Comparison of ENCODE assay signal across 1 cellular context in the genomic region with DNA sequence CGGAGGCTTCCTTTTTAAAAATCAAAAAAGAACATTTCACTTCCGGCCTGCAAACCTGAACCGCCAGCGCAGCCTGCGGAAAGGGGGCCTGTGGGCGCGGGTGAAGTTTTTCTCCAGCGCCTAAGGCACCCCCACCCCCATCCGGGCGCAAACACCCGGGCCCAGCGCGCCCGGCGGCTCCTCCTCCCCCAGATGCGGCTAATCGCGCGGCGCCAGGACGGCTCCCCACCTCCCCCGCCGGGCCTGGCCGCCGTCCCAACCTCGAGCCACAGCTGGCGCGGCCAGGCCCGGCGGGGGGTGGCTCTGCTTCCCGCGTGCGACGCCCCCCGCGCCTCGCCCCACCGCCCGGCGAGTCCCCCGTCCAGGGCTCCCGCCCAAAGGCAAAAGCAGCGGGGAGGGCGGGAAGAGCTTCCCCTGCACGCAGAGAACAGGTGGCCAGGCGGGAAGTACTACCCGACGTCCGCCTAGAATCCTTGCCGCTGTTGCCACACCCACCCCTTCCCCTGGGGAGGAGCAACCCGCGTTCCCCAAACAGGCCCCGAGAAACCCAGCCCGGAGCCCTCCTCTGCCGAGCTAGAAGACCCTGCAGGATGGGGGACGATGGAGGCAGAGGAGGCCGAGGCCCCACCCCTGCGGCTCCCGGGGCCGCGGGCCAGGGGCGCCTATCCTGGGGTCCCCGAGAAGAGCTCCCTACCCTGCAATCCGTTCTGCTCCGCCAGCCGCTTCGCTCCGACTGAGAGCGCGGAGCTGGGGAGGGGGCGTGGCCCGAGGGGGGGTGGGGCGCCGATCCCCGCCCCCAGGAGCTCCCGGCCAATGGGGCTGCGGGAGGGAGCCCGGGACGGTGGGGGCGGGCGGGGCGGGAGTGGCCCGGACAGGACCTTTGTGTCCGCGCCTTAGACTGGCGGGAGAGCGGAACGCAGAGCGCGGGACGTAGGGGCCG.
TF ChIP-seq lines count a peak whose summit lies in the region.

A gene (minus strand): TSS at position 735 of the 940 bp plus-strand sequence. CDS start 9,678 bp downstream, outside the sequence.

TF ChIP-seq in K562, 482 proteins besides CTCF, POLR2A, EP300 and RAD21 (continued from another document and continues in another):
- TF ChIP-seq, protein P1, sequence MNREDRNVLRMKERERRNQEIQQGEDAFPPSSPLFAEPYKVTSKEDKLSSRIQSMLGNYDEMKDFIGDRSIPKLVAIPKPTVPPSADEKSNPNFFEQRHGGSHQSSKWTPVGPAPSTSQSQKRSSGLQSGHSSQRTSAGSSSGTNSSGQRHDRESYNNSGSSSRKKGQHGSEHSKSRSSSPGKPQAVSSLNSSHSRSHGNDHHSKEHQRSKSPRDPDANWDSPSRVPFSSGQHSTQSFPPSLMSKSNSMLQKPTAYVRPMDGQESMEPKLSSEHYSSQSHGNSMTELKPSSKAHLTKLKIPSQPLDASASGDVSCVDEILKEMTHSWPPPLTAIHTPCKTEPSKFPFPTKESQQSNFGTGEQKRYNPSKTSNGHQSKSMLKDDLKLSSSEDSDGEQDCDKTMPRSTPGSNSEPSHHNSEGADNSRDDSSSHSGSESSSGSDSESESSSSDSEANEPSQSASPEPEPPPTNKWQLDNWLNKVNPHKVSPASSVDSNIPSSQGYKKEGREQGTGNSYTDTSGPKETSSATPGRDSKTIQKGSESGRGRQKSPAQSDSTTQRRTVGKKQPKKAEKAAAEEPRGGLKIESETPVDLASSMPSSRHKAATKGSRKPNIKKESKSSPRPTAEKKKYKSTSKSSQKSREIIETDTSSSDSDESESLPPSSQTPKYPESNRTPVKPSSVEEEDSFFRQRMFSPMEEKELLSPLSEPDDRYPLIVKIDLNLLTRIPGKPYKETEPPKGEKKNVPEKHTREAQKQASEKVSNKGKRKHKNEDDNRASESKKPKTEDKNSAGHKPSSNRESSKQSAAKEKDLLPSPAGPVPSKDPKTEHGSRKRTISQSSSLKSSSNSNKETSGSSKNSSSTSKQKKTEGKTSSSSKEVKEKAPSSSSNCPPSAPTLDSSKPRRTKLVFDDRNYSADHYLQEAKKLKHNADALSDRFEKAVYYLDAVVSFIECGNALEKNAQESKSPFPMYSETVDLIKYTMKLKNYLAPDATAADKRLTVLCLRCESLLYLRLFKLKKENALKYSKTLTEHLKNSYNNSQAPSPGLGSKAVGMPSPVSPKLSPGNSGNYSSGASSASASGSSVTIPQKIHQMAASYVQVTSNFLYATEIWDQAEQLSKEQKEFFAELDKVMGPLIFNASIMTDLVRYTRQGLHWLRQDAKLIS (CRISPR knock-in tag; IDR thresholded peaks at IDR 0.05), result 0 out of 2 replicates have a peak, but pooled peaks have one; percentile 21
- TF ChIP-seq RFX1 (IDR thresholded peaks at IDR 0.05), result no peak
- TF ChIP-seq ZNF263 (CRISPR knock-in tag; IDR thresholded peaks at IDR 0.05; ENCODE audit: borderline replicate concordance), result 0 out of 2 replicates have a peak, but pooled peaks have one; percentile 38
- no peak for TF ChIP-seq MIER1 (IDR thresholded peaks at IDR 0.05; ENCODE audit: low read depth)
- TF ChIP-seq BMI1 (IDR thresholded peaks at IDR 0.05; ENCODE audit: low read length), result no peak
- TF ChIP-seq SMAD2 (IDR thresholded peaks at IDR 0.05; ENCODE audit: low read depth, low read length), result no peak
- TF ChIP-seq RBM22 (IDR thresholded peaks at IDR 0.05; ENCODE audit: low read depth, low read length, poor library complexity, severe bottlenecking), result no peak
- TF ChIP-seq POLR2AphosphoS5 (IDR thresholded peaks at IDR 0.05; ENCODE audit: control insufficient read depth, insufficient read depth, low read depth, low read length), result peak; percentile 71; the same call in 1 of the 2 replicates
- peak; percentile 75 for TF ChIP-seq TCF3 (CRISPR knock-in tag; IDR thresholded peaks at IDR 0.05)
- TF ChIP-seq PML (IDR thresholded peaks at IDR 0.05; ENCODE audit: low read length), result no peak; the same call in 1 of the 2 replicates
- TF ChIP-seq, protein P2, sequence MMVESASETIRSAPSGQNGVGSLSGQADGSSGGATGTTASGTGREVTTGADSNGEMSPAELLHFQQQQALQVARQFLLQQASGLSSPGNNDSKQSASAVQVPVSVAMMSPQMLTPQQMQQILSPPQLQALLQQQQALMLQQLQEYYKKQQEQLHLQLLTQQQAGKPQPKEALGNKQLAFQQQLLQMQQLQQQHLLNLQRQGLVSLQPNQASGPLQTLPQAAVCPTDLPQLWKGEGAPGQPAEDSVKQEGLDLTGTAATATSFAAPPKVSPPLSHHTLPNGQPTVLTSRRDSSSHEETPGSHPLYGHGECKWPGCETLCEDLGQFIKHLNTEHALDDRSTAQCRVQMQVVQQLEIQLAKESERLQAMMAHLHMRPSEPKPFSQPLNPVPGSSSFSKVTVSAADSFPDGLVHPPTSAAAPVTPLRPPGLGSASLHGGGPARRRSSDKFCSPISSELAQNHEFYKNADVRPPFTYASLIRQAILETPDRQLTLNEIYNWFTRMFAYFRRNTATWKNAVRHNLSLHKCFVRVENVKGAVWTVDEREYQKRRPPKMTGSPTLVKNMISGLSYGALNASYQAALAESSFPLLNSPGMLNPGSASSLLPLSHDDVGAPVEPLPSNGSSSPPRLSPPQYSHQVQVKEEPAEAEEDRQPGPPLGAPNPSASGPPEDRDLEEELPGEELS (CRISPR knock-in tag; IDR thresholded peaks at IDR 0.05; ENCODE audit: borderline replicate concordance), result 0 out of 2 replicates have a peak, but pooled peaks have one; percentile 53
- TF ChIP-seq TEAD4 (IDR thresholded peaks at IDR 0.05; ENCODE audit: low read length), result peak; percentile 55
- TF ChIP-seq TEAD4 (CRISPR knock-in tag; IDR thresholded peaks at IDR 0.05; ENCODE audit: borderline replicate concordance), result no peak
- TF ChIP-seq L3MBTL2 (IDR thresholded peaks at IDR 0.05), result peak; percentile 87
- TF ChIP-seq CEBPB (tag; IDR thresholded peaks at IDR 0.05), result no peak; the same call in 1 of the 2 replicates
- peak; percentile 25; the same call in 1 of the 2 replicates for TF ChIP-seq HDAC2 (IDR thresholded peaks at IDR 0.05)
- no peak for TF ChIP-seq TGIF2 (CRISPR knock-in tag; IDR thresholded peaks at IDR 0.05)
- TF ChIP-seq, protein P3, sequence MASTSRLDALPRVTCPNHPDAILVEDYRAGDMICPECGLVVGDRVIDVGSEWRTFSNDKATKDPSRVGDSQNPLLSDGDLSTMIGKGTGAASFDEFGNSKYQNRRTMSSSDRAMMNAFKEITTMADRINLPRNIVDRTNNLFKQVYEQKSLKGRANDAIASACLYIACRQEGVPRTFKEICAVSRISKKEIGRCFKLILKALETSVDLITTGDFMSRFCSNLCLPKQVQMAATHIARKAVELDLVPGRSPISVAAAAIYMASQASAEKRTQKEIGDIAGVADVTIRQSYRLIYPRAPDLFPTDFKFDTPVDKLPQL (IDR thresholded peaks at IDR 0.05; ENCODE audit: extremely low read depth, insufficient read length), result no peak
- TF ChIP-seq, protein P4, sequence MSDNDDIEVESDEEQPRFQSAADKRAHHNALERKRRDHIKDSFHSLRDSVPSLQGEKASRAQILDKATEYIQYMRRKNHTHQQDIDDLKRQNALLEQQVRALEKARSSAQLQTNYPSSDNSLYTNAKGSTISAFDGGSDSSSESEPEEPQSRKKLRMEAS (CRISPR knock-in tag; IDR thresholded peaks at IDR 0.05), result peak; percentile 81
- TF ChIP-seq MYC (IDR thresholded peaks at IDR 0.05; ENCODE audit: low read depth, low read length), result peak; percentile 74
- TF ChIP-seq MYC (CRISPR knock-in tag; IDR thresholded peaks at IDR 0.05; ENCODE audit: borderline replicate concordance, low read depth), result no peak
- TF ChIP-seq SAFB2 (IDR thresholded peaks at IDR 0.05; ENCODE audit: borderline replicate concordance, low read depth, low read length, severe bottlenecking), result no peak
- TF ChIP-seq, protein P5, sequence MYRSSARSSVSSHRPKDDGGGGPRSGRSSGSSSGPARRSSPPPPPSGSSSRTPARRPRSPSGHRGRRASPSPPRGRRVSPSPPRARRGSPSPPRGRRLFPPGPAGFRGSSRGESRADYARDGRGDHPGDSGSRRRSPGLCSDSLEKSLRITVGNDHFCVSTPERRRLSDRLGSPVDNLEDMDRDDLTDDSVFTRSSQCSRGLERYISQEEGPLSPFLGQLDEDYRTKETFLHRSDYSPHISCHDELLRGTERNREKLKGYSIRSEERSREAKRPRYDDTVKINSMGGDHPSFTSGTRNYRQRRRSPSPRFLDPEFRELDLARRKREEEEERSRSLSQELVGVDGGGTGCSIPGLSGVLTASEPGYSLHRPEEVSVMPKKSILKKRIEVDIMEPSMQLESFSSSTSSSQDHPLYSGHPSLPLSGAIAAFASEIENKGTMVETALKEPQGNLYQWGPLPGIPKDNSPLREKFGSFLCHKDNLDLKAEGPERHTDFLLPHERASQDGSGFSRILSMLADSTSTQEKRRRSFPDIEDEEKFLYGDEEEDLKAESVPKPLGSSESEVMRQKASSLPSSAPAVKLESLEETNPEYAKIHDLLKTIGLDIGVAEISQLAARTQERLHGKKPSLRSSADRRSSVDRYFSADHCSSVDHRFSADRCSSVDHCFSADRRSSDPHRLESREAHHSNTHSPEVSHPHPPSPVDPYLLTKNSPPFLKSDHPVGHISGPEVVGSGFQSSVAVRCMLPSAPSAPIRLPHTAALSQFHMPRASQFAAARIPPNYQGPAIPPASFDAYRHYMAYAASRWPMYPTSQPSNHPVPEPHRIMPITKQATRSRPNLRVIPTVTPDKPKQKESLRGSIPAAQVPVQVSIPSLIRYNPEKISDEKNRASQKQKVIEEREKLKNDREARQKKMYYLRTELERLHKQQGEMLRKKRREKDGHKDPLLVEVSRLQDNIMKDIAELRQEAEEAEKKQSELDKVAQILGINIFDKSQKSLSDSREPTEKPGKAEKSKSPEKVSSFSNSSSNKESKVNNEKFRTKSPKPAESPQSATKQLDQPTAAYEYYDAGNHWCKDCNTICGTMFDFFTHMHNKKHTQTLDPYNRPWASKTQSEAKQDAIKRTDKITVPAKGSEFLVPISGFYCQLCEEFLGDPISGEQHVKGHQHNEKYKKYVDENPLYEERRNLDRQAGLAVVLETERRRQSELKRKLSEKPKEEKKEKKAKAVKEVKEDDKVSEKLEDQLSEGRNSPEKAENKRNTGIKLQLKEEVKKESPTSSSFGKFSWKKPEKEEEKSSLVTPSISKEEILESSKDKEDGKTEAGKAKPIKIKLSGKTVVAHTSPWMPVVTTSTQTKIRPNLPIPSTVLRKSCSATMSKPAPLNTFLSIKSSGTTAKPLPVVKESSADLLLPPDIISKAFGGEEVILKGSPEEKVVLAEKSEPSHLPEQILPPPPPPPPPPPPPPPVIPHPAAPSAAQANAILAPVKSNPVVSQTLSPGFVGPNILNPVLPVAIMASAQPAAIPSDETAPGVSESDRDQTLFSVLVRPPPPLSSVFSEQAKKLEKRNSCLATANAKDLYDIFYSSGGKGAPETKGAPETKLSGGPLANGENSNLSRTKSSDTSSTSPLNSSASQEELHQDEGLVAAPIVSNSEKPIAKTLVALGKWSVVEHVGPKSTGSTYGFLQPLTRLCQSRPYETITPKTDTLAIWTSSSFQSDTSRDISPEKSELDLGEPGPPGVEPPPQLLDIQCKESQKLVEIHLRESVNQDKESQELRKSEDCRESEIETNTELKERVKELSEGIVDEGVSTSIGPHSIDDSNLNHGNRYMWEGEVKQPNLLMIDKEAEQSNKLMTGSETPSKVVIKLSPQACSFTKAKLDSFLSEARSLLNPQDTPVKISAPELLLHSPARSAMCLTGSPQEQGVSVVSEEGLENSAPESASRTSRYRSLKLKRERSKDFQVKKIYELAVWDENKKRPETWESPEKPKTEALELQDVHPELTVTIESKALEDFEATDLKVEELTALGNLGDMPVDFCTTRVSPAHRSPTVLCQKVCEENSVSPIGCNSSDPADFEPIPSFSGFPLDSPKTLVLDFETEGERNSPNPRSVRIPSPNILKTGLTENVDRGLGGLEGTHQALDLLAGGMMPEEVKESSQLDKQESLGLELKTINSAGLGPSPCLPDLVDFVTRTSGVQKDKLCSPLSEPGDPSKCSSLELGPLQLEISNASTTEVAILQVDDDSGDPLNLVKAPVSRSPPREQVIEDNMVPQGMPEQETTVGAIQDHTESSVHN (IDR thresholded peaks at IDR 0.05; ENCODE audit: borderline replicate concordance in 1 of 2, low read depth in 1 of 2), result no peak
- TF ChIP-seq, protein P6, sequence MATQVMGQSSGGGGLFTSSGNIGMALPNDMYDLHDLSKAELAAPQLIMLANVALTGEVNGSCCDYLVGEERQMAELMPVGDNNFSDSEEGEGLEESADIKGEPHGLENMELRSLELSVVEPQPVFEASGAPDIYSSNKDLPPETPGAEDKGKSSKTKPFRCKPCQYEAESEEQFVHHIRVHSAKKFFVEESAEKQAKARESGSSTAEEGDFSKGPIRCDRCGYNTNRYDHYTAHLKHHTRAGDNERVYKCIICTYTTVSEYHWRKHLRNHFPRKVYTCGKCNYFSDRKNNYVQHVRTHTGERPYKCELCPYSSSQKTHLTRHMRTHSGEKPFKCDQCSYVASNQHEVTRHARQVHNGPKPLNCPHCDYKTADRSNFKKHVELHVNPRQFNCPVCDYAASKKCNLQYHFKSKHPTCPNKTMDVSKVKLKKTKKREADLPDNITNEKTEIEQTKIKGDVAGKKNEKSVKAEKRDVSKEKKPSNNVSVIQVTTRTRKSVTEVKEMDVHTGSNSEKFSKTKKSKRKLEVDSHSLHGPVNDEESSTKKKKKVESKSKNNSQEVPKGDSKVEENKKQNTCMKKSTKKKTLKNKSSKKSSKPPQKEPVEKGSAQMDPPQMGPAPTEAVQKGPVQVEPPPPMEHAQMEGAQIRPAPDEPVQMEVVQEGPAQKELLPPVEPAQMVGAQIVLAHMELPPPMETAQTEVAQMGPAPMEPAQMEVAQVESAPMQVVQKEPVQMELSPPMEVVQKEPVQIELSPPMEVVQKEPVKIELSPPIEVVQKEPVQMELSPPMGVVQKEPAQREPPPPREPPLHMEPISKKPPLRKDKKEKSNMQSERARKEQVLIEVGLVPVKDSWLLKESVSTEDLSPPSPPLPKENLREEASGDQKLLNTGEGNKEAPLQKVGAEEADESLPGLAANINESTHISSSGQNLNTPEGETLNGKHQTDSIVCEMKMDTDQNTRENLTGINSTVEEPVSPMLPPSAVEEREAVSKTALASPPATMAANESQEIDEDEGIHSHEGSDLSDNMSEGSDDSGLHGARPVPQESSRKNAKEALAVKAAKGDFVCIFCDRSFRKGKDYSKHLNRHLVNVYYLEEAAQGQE (CRISPR knock-in tag; IDR thresholded peaks at IDR 0.05; ENCODE audit: low read depth), result no peak
- TF ChIP-seq PYGO2 (tag; IDR thresholded peaks at IDR 0.05), result no peak
- no peak for TF ChIP-seq MED1 (CRISPR knock-in tag; IDR thresholded peaks at IDR 0.05; ENCODE audit: borderline replicate concordance)
- no peak for TF ChIP-seq PPARD (CRISPR knock-in tag; IDR thresholded peaks at IDR 0.05)
- TF ChIP-seq, protein P7, sequence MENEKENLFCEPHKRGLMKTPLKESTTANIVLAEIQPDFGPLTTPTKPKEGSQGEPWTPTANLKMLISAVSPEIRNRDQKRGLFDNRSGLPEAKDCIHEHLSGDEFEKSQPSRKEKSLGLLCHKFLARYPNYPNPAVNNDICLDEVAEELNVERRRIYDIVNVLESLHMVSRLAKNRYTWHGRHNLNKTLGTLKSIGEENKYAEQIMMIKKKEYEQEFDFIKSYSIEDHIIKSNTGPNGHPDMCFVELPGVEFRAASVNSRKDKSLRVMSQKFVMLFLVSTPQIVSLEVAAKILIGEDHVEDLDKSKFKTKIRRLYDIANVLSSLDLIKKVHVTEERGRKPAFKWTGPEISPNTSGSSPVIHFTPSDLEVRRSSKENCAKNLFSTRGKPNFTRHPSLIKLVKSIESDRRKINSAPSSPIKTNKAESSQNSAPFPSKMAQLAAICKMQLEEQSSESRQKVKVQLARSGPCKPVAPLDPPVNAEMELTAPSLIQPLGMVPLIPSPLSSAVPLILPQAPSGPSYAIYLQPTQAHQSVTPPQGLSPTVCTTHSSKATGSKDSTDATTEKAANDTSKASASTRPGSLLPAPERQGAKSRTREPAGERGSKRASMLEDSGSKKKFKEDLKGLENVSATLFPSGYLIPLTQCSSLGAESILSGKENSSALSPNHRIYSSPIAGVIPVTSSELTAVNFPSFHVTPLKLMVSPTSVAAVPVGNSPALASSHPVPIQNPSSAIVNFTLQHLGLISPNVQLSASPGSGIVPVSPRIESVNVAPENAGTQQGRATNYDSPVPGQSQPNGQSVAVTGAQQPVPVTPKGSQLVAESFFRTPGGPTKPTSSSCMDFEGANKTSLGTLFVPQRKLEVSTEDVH (IDR thresholded peaks at IDR 0.05; ENCODE audit: low read depth, partially characterized antibody), result no peak
